11 cellular contexts compared by ENCODE assay signal in genomic region chr14:34379809-34380147, GRCh38.
"Had no signal": no experiment of that assay in that cellular context is flagged by ENCODE, and none has a peak within 500 bp of the region (broad histone marks: within the 10 kb centered on the region; RNA-seq: fewer than 3 reads in every experiment).

No MANE protein-coding gene starts in this region.

- H3K4me3 Mint-ChIP-seq: activated CD4-positive, alpha-beta T cell treated with anti-CD3 and anti-CD28 coated beads, Interleukin-2, amount 10 ng/mL, durations not matched to agents 24 days and 14 days; dendritic cell treated with granulocyte-macrophage colony-stimulating factor and Interleukin-4, amounts not matched to agents 40 ng/mL and 50 ng/mL, for 4 days; natural killer cell treated with Interleukin-12 subunit alpha and Interleukin-12 subunit beta and Interleukin-15 and Interleukin-18, amount 100 ng/mL, for 72 hours; WTC11 had no signal

- H3K27ac ChIP-seq: gastroesophageal sphincter had no signal

- H3K4me1 ChIP-seq: gastroesophageal sphincter had no signal

- H3K36me3 ChIP-seq: gastroesophageal sphincter had no signal

- H3K27ac Mint-ChIP-seq: activated CD4-positive, alpha-beta T cell treated with anti-CD3 and anti-CD28 coated beads, Interleukin-2, amount 10 ng/mL, durations not matched to agents 24 days and 14 days; dendritic cell treated with granulocyte-macrophage colony-stimulating factor and Interleukin-4, amounts not matched to agents 40 ng/mL and 50 ng/mL, for 4 days; natural killer cell treated with Interleukin-12 subunit alpha and Interleukin-12 subunit beta and Interleukin-15 and Interleukin-18, amount 100 ng/mL, for 72 hours; WTC11 had no signal

- H3K27me3 ChIP-seq: gastroesophageal sphincter, testis had no signal

- H3K9me3 ChIP-seq: gastroesophageal sphincter, testis had no signal

- H3K9me3 Mint-ChIP-seq: activated CD4-positive, alpha-beta T cell treated with anti-CD3 and anti-CD28 coated beads, Interleukin-2, amount 10 ng/mL, durations not matched to agents 24 days and 14 days; dendritic cell treated with granulocyte-macrophage colony-stimulating factor and Interleukin-4, amounts not matched to agents 40 ng/mL and 50 ng/mL, for 4 days; WTC11 had no signal

- H3K36me3 Mint-ChIP-seq: natural killer cell treated with Interleukin-12 subunit alpha and Interleukin-12 subunit beta and Interleukin-15 and Interleukin-18, amount 100 ng/mL, for 72 hours; WTC11 had no signal

- H3K27me3 Mint-ChIP-seq: activated CD4-positive, alpha-beta T cell treated with anti-CD3 and anti-CD28 coated beads, Interleukin-2, amount 10 ng/mL, durations not matched to agents 24 days and 14 days; dendritic cell treated with granulocyte-macrophage colony-stimulating factor and Interleukin-4, amounts not matched to agents 40 ng/mL and 50 ng/mL, for 4 days had no signal

- DNase-seq: activated CD4-positive, alpha-beta T cell treated with anti-CD3 and anti-CD28 coated beads, Interleukin-2, amount 10 ng/mL, durations not matched to agents 24 days and 14 days; activated naive CD4-positive, alpha-beta T cell treated with Interleukin-2 at 50 U/mL for 16 hours; kidney glomerular epithelial cell; stimulated activated CD4-positive, alpha-beta T cell treated with anti-CD3 and anti-CD28 coated beads, Interleukin-2, amount 100 ng/mL, for 48 hours; stimulated activated CD8-positive, alpha-beta memory T cell treated with anti-CD3 and anti-CD28 coated beads, Interleukin-4, amount 100 ng/mL, for 48 hours; stimulated activated naive CD8-positive, alpha-beta T cell treated with anti-CD3 and anti-CD28 coated beads, Interleukin-15, Interleukin-2, amounts not matched to agents 100 U/mL and 50 U/mL, for 24 hours had no signal

- ATAC-seq: gastroesophageal sphincter; natural killer cell treated with Interleukin-12 subunit alpha and Interleukin-12 subunit beta and Interleukin-15 and Interleukin-18, amount 100 ng/mL, for 72 hours; stimulated activated naive CD8-positive, alpha-beta T cell treated with anti-CD3 and anti-CD28 coated beads, Interleukin-15, Interleukin-2, amounts not matched to agents 100 U/mL and 50 U/mL, for 24 hours; WTC11 had no signal

- H3K4me3 ChIP-seq: gastroesophageal sphincter, testis had no signal
